In the genomic region with DNA sequence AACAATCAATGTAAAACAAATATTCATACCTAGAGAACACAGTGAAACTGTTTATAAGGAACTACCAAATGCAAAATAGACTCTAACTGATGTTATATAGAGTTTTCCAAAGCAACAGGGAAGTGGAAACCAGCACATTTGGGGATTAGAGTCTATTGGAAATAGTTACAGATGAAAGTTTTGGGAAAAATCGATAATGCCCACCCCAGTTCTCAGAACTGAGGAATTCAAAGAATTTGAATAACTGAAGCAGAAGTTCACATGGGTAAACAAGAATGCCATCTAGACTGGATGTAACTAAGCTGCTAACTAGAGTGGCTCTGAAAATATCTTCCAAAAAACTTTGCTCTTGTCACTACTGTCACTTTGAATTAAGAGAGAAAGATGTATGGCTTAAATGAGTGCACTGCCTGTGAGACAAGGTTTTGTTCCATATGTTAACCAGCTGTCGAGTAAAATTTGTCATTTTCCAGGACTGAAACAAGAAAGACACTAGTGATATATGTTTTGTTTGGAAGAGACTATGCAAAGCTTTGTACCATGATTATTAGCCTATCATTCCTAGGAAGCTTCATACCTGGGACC, we compare ENCODE assay signal across 26 cellular contexts. TPM values are rescaled to one million over a fixed set of nuclear protein-coding genes. Genes with fewer than 3 reads are reported as not detected.
DNase-seq lines count a peak whose midpoint lies in the region; ATAC-seq lines count a peak whose summit lies in the region.
"Had no signal": no experiment of that assay in that cellular context is flagged by ENCODE, and none has a peak within 500 bp of the region (broad histone marks: within the 10 kb centered on the region; RNA-seq: fewer than 3 reads in every experiment).

No MANE protein-coding gene starts in this region.

- H3K18ac ChIP-seq in neuronal stem cell (ENCODE audit: low read length): no peak overlapping the region

- no peaks in the 10 kb centered on the region for H3K36me3 ChIP-seq in GM23248 (ENCODE audit: low read depth)
- no peaks in the 10 kb centered on the region for H3K36me3 ChIP-seq in neuronal stem cell (replicated peaks in 1 of 2; ENCODE audit: control insufficient read depth in 2 of 2, insufficient read depth in 2 of 2, low read length in 2 of 2)
- H3K36me3 ChIP-seq: ascending aorta, lower lobe of right lung, prostate gland, stomach, transverse colon had no signal

- H3K4me3 ChIP-seq in GM23248 (no peak overlapping the region), neuronal stem cell (ENCODE audit: low read length in 2 of 2) (no peak overlapping the region)
- H3K4me3 ChIP-seq: ascending aorta, lower lobe of right lung, prostate gland, stomach, transverse colon had no signal

- H2BK5ac ChIP-seq in neuronal stem cell (ENCODE audit: low read length): no peak overlapping the region

- in situ Hi-C loops in GM23248 (cut with MboI): no loop called here

- no peak overlapping the region for H3K23ac ChIP-seq in neuronal stem cell (ENCODE audit: low read depth, low read length, poor library complexity)

- no peak overlapping the region for H3K4ac ChIP-seq in neuronal stem cell (ENCODE audit: low read length)

- ATAC-seq in GM19324 (IDR thresholded peaks at IDR 0.05; ENCODE audit: low FRiP score, unreplicated experiment) (no peak), GM18502 (IDR thresholded peaks at IDR 0.05; ENCODE audit: poor library complexity, unreplicated experiment) (no peak)
- ATAC-seq: lower lobe of right lung had no signal

- no peak overlapping the region for H4K8ac ChIP-seq in neuronal stem cell (ENCODE audit: low read depth, low read length)

- no peak overlapping the region for H2AK5ac ChIP-seq in neuronal stem cell (ENCODE audit: low read depth, low read length)

- H4K20me1 ChIP-seq in GM23248 (ENCODE audit: insufficient read depth): no peaks in the 10 kb centered on the region

- H3K4me1 ChIP-seq in GM23248 (ENCODE audit: insufficient read depth) (peaks cover 9% of the 10 kb centered on the region), neuronal stem cell (ENCODE audit: control insufficient read depth in 2 of 2, insufficient read depth in 1 of 2, low read depth in 1 of 2, low read length in 2 of 2) (peaks cover 0 to under 1% of the 10 kb centered on the region in 2 donors)
- H3K4me1 ChIP-seq: prostate gland had no signal

- H4K91ac ChIP-seq in neuronal stem cell (ENCODE audit: low read depth, low read length, poor library complexity): no peak overlapping the region

- 0 out of 2 replicates have a peak overlapping the region, but pooled peaks have one; percentile 2 for H2AFZ ChIP-seq in GM23248
- H2AFZ ChIP-seq in neuronal stem cell (ENCODE audit: low read length): peak overlapping the region; percentile 28

- H3K14ac ChIP-seq in neuronal stem cell (ENCODE audit: low read length): no peak overlapping the region

- H3K9ac ChIP-seq in GM23248 (no peak overlapping the region), neuronal stem cell (ENCODE audit: low read depth, low read length, poor library complexity) (no peak overlapping the region)

- no peaks in the 10 kb centered on the region for H3K9me3 ChIP-seq in GM23248 (ENCODE audit: low read depth)
- no peaks in the 10 kb centered on the region for H3K9me3 ChIP-seq in neuronal stem cell (replicated peaks in 1 of 2; ENCODE audit: control insufficient read depth in 2 of 2, insufficient read depth in 1 of 2, low read depth in 1 of 2, low read length in 2 of 2)
- H3K9me3 ChIP-seq: ascending aorta, lower lobe of right lung, prostate gland, stomach, transverse colon had no signal

- no peaks in the 10 kb centered on the region for H3K9me2 ChIP-seq in GM23248 (ENCODE audit: insufficient read depth)

- H3K27ac ChIP-seq in GM23248: no peak overlapping the region
- no peak overlapping the region for H3K27ac ChIP-seq in neuronal stem cell (replicated peaks; ENCODE audit: low read length)
- H3K27ac ChIP-seq: ascending aorta, lower lobe of right lung, prostate gland, stomach, transverse colon had no signal

- peaks cover 8% of the 10 kb centered on the region; the same call in 1 of the 2 replicates for H3F3A ChIP-seq in GM23248 (ENCODE audit: insufficient read depth)

- no peaks in the 10 kb centered on the region for H3K27me3 ChIP-seq in GM23248 (replicated peaks; ENCODE audit: insufficient read depth)
- H3K27me3 ChIP-seq in neuronal stem cell (ENCODE audit: control insufficient read depth in 3 of 3, insufficient read depth in 3 of 3, low read depth in 1 of 3, low read length in 3 of 3): no peaks in the 10 kb centered on the region
- H3K27me3 ChIP-seq: ascending aorta, stomach, transverse colon had no signal

- no peak overlapping the region for H2BK15ac ChIP-seq in neuronal stem cell (ENCODE audit: low read length)

- no peak overlapping the region for H2BK120ac ChIP-seq in neuronal stem cell (ENCODE audit: low read depth, low read length)

- no peaks in the 10 kb centered on the region for H3K79me1 ChIP-seq in neuronal stem cell (ENCODE audit: low read depth, low read length)

- WGBS in GM23248 (ENCODE audit: low coverage in 1 of 2, low lambda C conversion rate in 2 of 2, missing lambda C conversion rate in 2 of 2), 2 experiments: 24 to 33% methylated on average over 2 of the region's 2 CpGs
- WGBS in neuronal stem cell (ENCODE audit: extremely low coverage in 2 of 2, insufficient read length in 2 of 2, insufficient replicate concordance in 1 of 2), 2 donors: no CpG with 5 or more reads among the region's 2 CpGs

- no peak overlapping the region for H2BK12ac ChIP-seq in neuronal stem cell (ENCODE audit: low read length)

- no peak overlapping the region for H3K4me2 ChIP-seq in GM23248 (ENCODE audit: unreplicated experiment)
- no peak overlapping the region for H3K4me2 ChIP-seq in neuronal stem cell (ENCODE audit: insufficient read depth, low read length, poor library complexity, severe bottlenecking)

- no peaks in the 10 kb centered on the region for H3K79me2 ChIP-seq in GM23248 (ENCODE audit: insufficient read depth)

- peak; percentile 15 for DNase-seq in NCI-H1694 treated with DMSO at 0.1 percent for 48 hours (lab: John Stamatoyannopoulos, UW)
- DNase-seq in NCI-H1694 (lab: John Stamatoyannopoulos, UW): no peak
- no peak for DNase-seq in GM23248
- peak; percentile 71 for DNase-seq in OCI-M1 (lab: John Stamatoyannopoulos, UW)
- DNase-seq in neuronal stem cell (ENCODE audit: low spot score): no peak
- DNase-seq in foreskin melanocyte: no peak
- DNase-seq: 8988T; activated CD4-positive, alpha-beta T cell treated with anti-CD3 and anti-CD28 coated beads, Interleukin-2, amount 50 U/mL, for 48 hours; activated CD8-positive, alpha-beta memory T cell treated with anti-CD3 and anti-CD28 coated beads, Interleukin-2, amount 50 U/mL, for 4 hours; caudate nucleus; CD8-positive, alpha-beta memory T cell; dermis blood vessel endothelial cell; DMS53; GDM1; H9; lower lobe of right lung; NCI-H1417 treated with DMSO at 0.1 percent for 48 hours; RPMI8226; stimulated activated CD8-positive, alpha-beta memory T cell treated with anti-CD3 and anti-CD28 coated beads, Interleukin-4, amount 100 ng/mL, for 48 hours; stomach; T-helper 9 cell; transverse colon had no signal

RNA-seq across cellular contexts. Expression of a gene that starts 9.2 kb away (rescaled TPM):
- 10.9 and 20.6 TPM in 2 replicates for total RNA-seq in GM23248 (2014; rRNA removed; shearing (Covaris generic))
- 5.1 and 5.6 TPM in 2 replicates for polyA plus RNA-seq in GM23248 (2016; fragmentation: Nextera tagmentation; extraction: Ambion mirVana)
- polyA plus RNA-seq in neuronal stem cell (2013, experiment 1 of 2): 3.2 TPM
- 3.2 TPM for polyA plus RNA-seq in neuronal stem cell (2013, experiment 2 of 2)

Comparison
In these comparisons a context has a peak if more than half of its experiments do, and no peak if none do; other contexts are left out.
1. DNase-seq: peak in NCI-H1694 treated with DMSO at 0.1 percent for 48 hours (single experiment) and OCI-M1 (single experiment); none in NCI-H1694 (single experiment), GM23248 (single experiment), neuronal stem cell (single experiment) and foreskin melanocyte (single experiment).